8 cellular contexts compared by ENCODE assay signal in genomic region chr1:228082975-228083870, GRCh38. TPM values are rescaled to one million over a fixed set of nuclear protein-coding genes. Genes with fewer than 3 reads are reported as not detected.
DNase-seq lines count a peak whose midpoint lies in the region; ATAC-seq and TF ChIP-seq lines count a peak whose summit lies in the region.

No MANE protein-coding gene starts in this region.

- peaks cover 79% of the 10 kb centered on the region for H3K79me2 ChIP-seq in SU-DHL-6 (ENCODE audit: insufficient read depth, low read length)
- H3K79me2 ChIP-seq in mesendoderm (ENCODE audit: control insufficient read depth, insufficient read depth, low read length) = peaks cover 57% of the 10 kb centered on the region

- H3K27me3 ChIP-seq in SU-DHL-6 (ENCODE audit: low read length) (no peaks in the 10 kb centered on the region), dorsolateral prefrontal cortex (no peaks in the 10 kb centered on the region), mesendoderm (ENCODE audit: insufficient read depth, low read length, poor library complexity) (no peaks in the 10 kb centered on the region), thyroid gland (no peaks in the 10 kb centered on the region)

- no CpG with 5 or more reads among the region's 71 CpGs for WGBS in mesendoderm (ENCODE audit: extremely low coverage, insufficient coverage, low lambda C conversion rate)
- WGBS in thyroid gland, 2 donors = 0 to 2% methylated on average over 12 to 34 of the region's 71 CpGs

- no peak overlapping the region for H2AFZ ChIP-seq in SU-DHL-6 (ENCODE audit: low read depth, low read length, severe bottlenecking)

- H3K9ac ChIP-seq in SU-DHL-6 (ENCODE audit: low read length) (peak overlapping the region; percentile 98), mesendoderm (ENCODE audit: low read length) (peak overlapping the region; percentile 88)

- peak overlapping the region; percentile 97 for H3K56ac ChIP-seq in mesendoderm (ENCODE audit: low read length)

- H3F3A ChIP-seq in SU-DHL-6 (ENCODE audit: insufficient read depth) = no peaks in the 10 kb centered on the region

- no peak overlapping the region for H2BK15ac ChIP-seq in mesendoderm (replicated peaks; ENCODE audit: low read depth)

- peak overlapping the region; percentile 97 for H3K23ac ChIP-seq in mesendoderm (ENCODE audit: low read length)

- peak overlapping the region; percentile 44 for H2BK5ac ChIP-seq in mesendoderm (ENCODE audit: low read length)

- peak overlapping the region; percentile 84 for H3K18ac ChIP-seq in mesendoderm (ENCODE audit: low read length)

- peaks cover 32% of the 10 kb centered on the region for H4K20me1 ChIP-seq in SU-DHL-6 (ENCODE audit: low read depth, low read length)

- H3K4ac ChIP-seq in mesendoderm (ENCODE audit: low read depth, low read length) = peak overlapping the region; percentile 97

- H2BK120ac ChIP-seq in mesendoderm (ENCODE audit: low read depth, low read length) = peak overlapping the region; percentile 4

- peak; percentile 72 for DNase-seq in GM03348 (ENCODE audit: low spot score)
- peak in 4 of 10 donors; percentile 41 to 70 (median 54) for DNase-seq in dorsolateral prefrontal cortex
- DNase-seq in mesendoderm = peak; percentile 41
- DNase-seq in thyroid gland = peak; percentile 62 to 68
- no peak for DNase-seq in ecto neural progenitor cell (ENCODE audit: low spot score)

- H3K4me2 ChIP-seq in SU-DHL-6 (ENCODE audit: low read depth, low read length, poor library complexity, severe bottlenecking) (peak overlapping the region; percentile 77), mesendoderm (ENCODE audit: low read length) (peak overlapping the region; percentile 61)

- H3K9me2 ChIP-seq in SU-DHL-6 (replicated peaks; ENCODE audit: insufficient read depth, low read length) = no peaks in the 10 kb centered on the region

- peaks cover 4% of the 10 kb centered on the region for H3K79me1 ChIP-seq in mesendoderm (ENCODE audit: low read length)

- peak; percentile 11 for ATAC-seq in HG02571 (IDR thresholded peaks at IDR 0.05; ENCODE audit: unreplicated experiment)
- ATAC-seq in HG03469 (IDR thresholded peaks at IDR 0.05; ENCODE audit: unreplicated experiment) = no peak

- H4K8ac ChIP-seq in mesendoderm (ENCODE audit: low read depth, low read length) = peak overlapping the region; percentile 84

- no peaks in the 10 kb centered on the region for H3K36me3 ChIP-seq in SU-DHL-6 (ENCODE audit: low read length)
- peaks cover 3% of the 10 kb centered on the region for H3K36me3 ChIP-seq in mesendoderm (ENCODE audit: control insufficient read depth, insufficient read depth, low read length)
- no peaks in the 10 kb centered on the region for H3K36me3 ChIP-seq in thyroid gland

- H3K4me3 ChIP-seq in SU-DHL-6 (ENCODE audit: insufficient read depth, low read length, poor library complexity, severe bottlenecking) (peak overlapping the region; percentile 86), dorsolateral prefrontal cortex (peak overlapping the region; percentile 64 to 100 (median 99)), mesendoderm (ENCODE audit: low read length) (peak overlapping the region; percentile 70), thyroid gland (replicated peaks in 1 of 3) (peak overlapping the region; percentile 97 to 100 (median 100))

- H3K9me3 ChIP-seq in SU-DHL-6 (ENCODE audit: insufficient read depth, low read length) (no peaks in the 10 kb centered on the region), thyroid gland (no peaks in the 10 kb centered on the region)

- H4K5ac ChIP-seq in mesendoderm (ENCODE audit: low read length) = no peak overlapping the region

- TF ChIP-seq CTCF in SU-DHL-6 (IDR thresholded peaks at IDR 0.05; ENCODE audit: insufficient read depth, low read length, poor library complexity, severe bottlenecking) = no peak
- no peak for TF ChIP-seq CTCF in dorsolateral prefrontal cortex (IDR thresholded peaks at IDR 0.05 in 54 of 56, conservative IDR thresholded peaks at IDR 0.05 in 2 of 56; ENCODE audit: low read depth in 1 of 56, partially characterized antibody in 56 of 56)
- TF ChIP-seq CTCF in thyroid gland (IDR thresholded peaks at IDR 0.05) = no peak

- H3K4me1 ChIP-seq in mesendoderm (ENCODE audit: control insufficient read depth, low read depth, low read length) (peaks cover 16% of the 10 kb centered on the region), thyroid gland (peaks cover 51 to 61% of the 10 kb centered on the region in 2 donors)

- intact Hi-C loops in dorsolateral prefrontal cortex (cut with DNase I) (loop anchor here (2.0 kb wide), 3 partner anchors 26 to 84 kb away; partner anchors contain the start of genes MRPL55 (in 2 of the 2) and GUK1 (in 1 of the 2)), thyroid gland (cut with DNase I) (loop anchor here (2.0 to 5.0 kb wide), 2 partner anchors 20 to 136 kb away; partner anchors contain the start of genes C1orf35 and WNT9A)

- H3K27ac ChIP-seq in SU-DHL-6 (ENCODE audit: low read depth, low read length) (peak overlapping the region; percentile 66), dorsolateral prefrontal cortex (peak overlapping the region; percentile 66 to 99 (median 96)), mesendoderm (ENCODE audit: low read depth, low read length) (peak overlapping the region; percentile 76), thyroid gland (peak overlapping the region; percentile 98 to 99 (median 99))

- peak overlapping the region; percentile 64 for H2AK5ac ChIP-seq in mesendoderm (ENCODE audit: low read length)

- TF ChIP-seq POLR2A in thyroid gland (IDR thresholded peaks at IDR 0.05) = no peak

RNA-seq across cellular contexts. Expression of gene ARF1, which starts 0.7 kb away (rescaled TPM):
- 100 to 1,000 TPM; 206 to 403 (median 322) TPM for total RNA-seq in dorsolateral prefrontal cortex
- polyA plus RNA-seq in mesendoderm (2013, experiment 1 of 2) = 264 TPM
- polyA plus RNA-seq in mesendoderm (2013, experiment 2 of 2) = 266 TPM
- 100 to 1,000 TPM; 378 to 457 (median 410) TPM for total RNA-seq in thyroid gland

RNA-seq across cellular contexts. Expression of gene C1orf35, which starts 19.9 kb away (rescaled TPM):
- 10 to 100 TPM; 10.3 to 25.9 (median 17.7) TPM for total RNA-seq in dorsolateral prefrontal cortex
- 23.0 TPM for polyA plus RNA-seq in mesendoderm (2013, experiment 1 of 2)
- 22.1 TPM for polyA plus RNA-seq in mesendoderm (2013, experiment 2 of 2)
- total RNA-seq in thyroid gland = 10 to 100 TPM in 3 of 4 donors, 1 to 10 TPM in 1; 8.3 to 26.5 (median 13.6) TPM

RNA-seq across cellular contexts. Expression of gene MRPL55, which starts 25.9 kb away (rescaled TPM):
- total RNA-seq in dorsolateral prefrontal cortex = 10 to 100 TPM; 31.4 to 79.7 (median 54.4) TPM
- 64.4 TPM for polyA plus RNA-seq in mesendoderm (2013, experiment 1 of 2)
- polyA plus RNA-seq in mesendoderm (2013, experiment 2 of 2) = 65.3 TPM
- 100 to 1,000 TPM in 1 of 4 donors, 10 to 100 TPM in 3; 23.5 to 125 (median 87.5) TPM for total RNA-seq in thyroid gland

RNA-seq across cellular contexts. Expression of gene GUK1, which starts 56.9 kb away (rescaled TPM):
- total RNA-seq in dorsolateral prefrontal cortex (100 to 1,000 TPM; 226 to 417 (median 315) TPM), thyroid gland (100 to 1,000 TPM; 157 to 385 (median 283) TPM)
- 87.6 TPM for polyA plus RNA-seq in mesendoderm (2013, experiment 1 of 2)
- 89.9 TPM for polyA plus RNA-seq in mesendoderm (2013, experiment 2 of 2)
